8 cellular contexts compared by ENCODE assay signal in genomic region chr17:27332052-27332403, GRCh38. TPM values are rescaled to one million over a fixed set of nuclear protein-coding genes. Genes with fewer than 3 reads are reported as not detected.
DNase-seq lines count a peak whose midpoint lies in the region; TF ChIP-seq lines count a peak whose summit lies in the region.

No MANE protein-coding gene starts in this region.

- H3K4me2 ChIP-seq in BLaER1 (peak overlapping the region; percentile 82), Karpas-422 (ENCODE audit: low read depth, low read length, poor library complexity, severe bottlenecking) (peak overlapping the region; percentile 99)

- no peaks in the 10 kb centered on the region for H3K9me3 Mint-ChIP-seq in nephron progenitor cell

- H3K27ac Mint-ChIP-seq in nephron progenitor cell: peak overlapping the region; percentile 88

- H3K36me3 Mint-ChIP-seq in nephron progenitor cell (ENCODE audit: low read depth): no peaks in the 10 kb centered on the region

- H3K27me3 ChIP-seq in BLaER1: no peaks in the 10 kb centered on the region
- peaks cover 2% of the 10 kb centered on the region; the same call in 1 of the 2 replicates for H3K27me3 ChIP-seq in Karpas-422 (ENCODE audit: low read length)
- H3K27me3 ChIP-seq in colonic mucosa: no peaks in the 10 kb centered on the region

- peaks cover 32% of the 10 kb centered on the region for H3K4me1 Mint-ChIP-seq in nephron progenitor cell

- H3K4me3 Mint-ChIP-seq in nephron progenitor cell: peak overlapping the region; percentile 75

- H3K9ac ChIP-seq in BLaER1 (peak overlapping the region; percentile 76; the same call in 1 of the 2 replicates), Karpas-422 (ENCODE audit: low read length) (peak overlapping the region; percentile 72), colonic mucosa (ENCODE audit: low read depth in 2 of 2, low read length in 2 of 2) (peak overlapping the region; percentile 56 to 77)

- H3K9me3 ChIP-seq in BLaER1 (no peaks in the 10 kb centered on the region; the same call in 1 of the 2 replicates), Karpas-422 (ENCODE audit: low read length) (no peaks in the 10 kb centered on the region), colonic mucosa (no peaks in the 10 kb centered on the region)

- H4K20me1 ChIP-seq in BLaER1 (no peaks in the 10 kb centered on the region), Karpas-422 (ENCODE audit: insufficient read depth, low read depth, low read length) (no peaks in the 10 kb centered on the region)

- intact Hi-C loops in colonic mucosa (cut with DNase I): loop anchor here (2.0 kb wide), 1 partner anchor 87 kb away; no protein-coding TSS in a partner anchor

- TF ChIP-seq CTCF in colonic mucosa (IDR thresholded peaks at IDR 0.05): no peak
- no peak for TF ChIP-seq CTCF in nephron progenitor cell (IDR thresholded peaks at IDR 0.05)

- H3K4me3 ChIP-seq in BLaER1: peak overlapping the region; percentile 67; the same call in 1 of the 2 replicates
- H3K4me3 ChIP-seq in Karpas-422 (ENCODE audit: low read length): peak overlapping the region; percentile 78
- H3K4me3 ChIP-seq in colonic mucosa: no peak overlapping the region

- no peaks in the 10 kb centered on the region for H3K79me2 ChIP-seq in Karpas-422 (ENCODE audit: low read length)

- H3K27ac ChIP-seq in BLaER1: peak overlapping the region; percentile 61
- no peak overlapping the region for H3K27ac ChIP-seq in Karpas-422 (ENCODE audit: low read length)
- H3K27ac ChIP-seq in colonic mucosa: peak overlapping the region; percentile 83

- no peaks in the 10 kb centered on the region for H3K9me2 ChIP-seq in Karpas-422 (replicated peaks; ENCODE audit: insufficient read depth, low read length)

- peaks cover 7% of the 10 kb centered on the region for H3K27me3 Mint-ChIP-seq in nephron progenitor cell (ENCODE audit: low read depth, poor library complexity)

- in situ Hi-C loops in KBM-7 (cut with MboI; ENCODE audit: low pct_unique_long_range_greater_than_20kb, low sequenced_read_pairs): no loop called here

- H2AFZ ChIP-seq in Karpas-422 (ENCODE audit: low read length): no peak overlapping the region

- H3K36me3 ChIP-seq in BLaER1 (no peaks in the 10 kb centered on the region), Karpas-422 (ENCODE audit: insufficient read depth, low read length) (no peaks in the 10 kb centered on the region), colonic mucosa (no peaks in the 10 kb centered on the region)

- H3K4me1 ChIP-seq in BLaER1: peaks cover 32% of the 10 kb centered on the region
- H3K4me1 ChIP-seq in Karpas-422 (ENCODE audit: low read length): peaks cover 37% of the 10 kb centered on the region
- H3K4me1 ChIP-seq in colonic mucosa: peaks cover 3% of the 10 kb centered on the region

- DNase-seq in Karpas-422 (no peak), colonic mucosa (no peak), nephron progenitor cell (no peak), KBM-7 (no peak), H4 (ENCODE audit: low spot score) (no peak), hippocampal formation (lab: John Stamatoyannopoulos, UW) (no peak), NCI-H1694 treated with DMSO at 0.1 percent for 48 hours (lab: John Stamatoyannopoulos, UW) (no peak)

RNA-seq across cellular contexts. Expression of gene WSB1, which starts 38.1 kb away (rescaled TPM):
- total RNA-seq in Karpas-422 (2014; rRNA removed; shearing (Covaris generic); ENCODE audit: low replicate concordance): 106 and 128 TPM in 2 replicates
- total RNA-seq in colonic mucosa: 100 to 1,000 TPM in 1 of 2 donors, 10 to 100 TPM in 1; 94.2 to 150 TPM
- total RNA-seq in H4 (2014; rRNA removed; shearing (Covaris generic)): 31.3 and 47.7 TPM in 2 replicates
